Comparison of ENCODE assay signal across 16 cellular contexts in the genomic region with DNA sequence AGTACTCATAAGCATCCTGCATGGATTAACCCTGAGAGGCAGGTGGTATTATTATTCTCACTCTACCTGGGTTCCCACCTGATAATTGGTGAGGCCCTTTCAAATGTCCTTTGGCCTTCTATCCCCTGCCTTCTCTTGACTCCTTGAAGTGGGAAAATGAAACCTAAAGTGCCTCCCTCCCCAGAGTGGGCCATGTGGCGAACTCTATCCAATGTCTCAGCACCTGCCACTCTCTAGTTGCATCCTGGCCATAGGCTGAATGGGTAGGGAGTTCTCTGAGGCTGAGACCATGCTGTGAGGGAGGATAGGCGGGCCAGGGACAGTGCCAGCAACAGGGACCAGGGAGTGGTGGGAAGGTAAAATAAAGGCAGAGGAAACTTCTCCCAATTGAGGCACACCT. TPM values are rescaled to one million over a fixed set of nuclear protein-coding genes. Genes with fewer than 3 reads are reported as not detected.
DNase-seq lines count a peak whose midpoint lies in the region; ATAC-seq and TF ChIP-seq lines count a peak whose summit lies in the region.
"Had no signal": no experiment of that assay in that cellular context is flagged by ENCODE, and none has a peak within 500 bp of the region (broad histone marks: within the 10 kb centered on the region; RNA-seq: fewer than 3 reads in every experiment).

No MANE protein-coding gene starts in this region.

- H3K9ac ChIP-seq in PC-3 (ENCODE audit: low read length) (peak overlapping the region; percentile 30; the same call in 1 of the 2 replicates), mucosa of stomach (ENCODE audit: low read length) (peak overlapping the region; percentile 94)

- intact Hi-C loops in PC-3 (cut with micrococcal nuclease) = no loop called here
- intact Hi-C loops in gastrocnemius medialis (cut with DNase I; ENCODE audit: low total_unique reads) = no loop called here

- no TSS peak for BruUV-seq in PC-3 (replicated peaks; lab: Mats Ljungman, UMichigan)

- peak overlapping the region; percentile 80 for H3K4me2 ChIP-seq in PC-3 (ENCODE audit: low read length)

- H4K20me1 ChIP-seq in PC-3 (ENCODE audit: low read length) = no peaks in the 10 kb centered on the region

- no peaks in the 10 kb centered on the region for H3F3A ChIP-seq in PC-3 (ENCODE audit: low read length, unreplicated experiment)

- H2AFZ ChIP-seq in PC-3 (ENCODE audit: low read length) = no peak overlapping the region

- no peak overlapping the region for H3K4me3 ChIP-seq in PC-3 (ENCODE audit: low read length)
- no peak overlapping the region for H3K4me3 ChIP-seq in mucosa of stomach (ENCODE audit: low read length)
- H3K4me3 ChIP-seq in gastrocnemius medialis = no peak overlapping the region
- no peak overlapping the region for H3K4me3 ChIP-seq in right atrium auricular region
- H3K4me3 ChIP-seq: K562 had no signal

- peak overlapping the region; percentile 99 for H3K27ac ChIP-seq in PC-3 (ENCODE audit: low read length)
- H3K27ac ChIP-seq in gastrocnemius medialis = no peak overlapping the region
- no peak overlapping the region for H3K27ac ChIP-seq in right atrium auricular region
- H3K27ac ChIP-seq: brain microvascular endothelial cell had no signal

- DNase-seq in COR-L47 (lab: John Stamatoyannopoulos, UW) = peak; percentile 56
- DNase-seq in NCI-H187 treated with DMSO at 0.1 percent for 48 hours (lab: John Stamatoyannopoulos, UW) = peak; percentile 90
- no peak for DNase-seq in PC-3
- DNase-seq in gastrocnemius medialis = no peak
- DNase-seq in right atrium auricular region (ENCODE audit: low spot score) = no peak
- no peak for DNase-seq in NCI-H128 (lab: John Stamatoyannopoulos, UW; ENCODE audit: unreplicated experiment)
- DNase-seq: activated CD4-positive, alpha-beta T cell treated with anti-CD3 and anti-CD28 coated beads for 1 hour; activated CD8-positive, alpha-beta memory T cell treated with anti-CD3 and anti-CD28 coated beads, Interleukin-2, amount 50 U/mL, for 48 hours; activated naive CD4-positive, alpha-beta T cell treated with anti-CD3 and anti-CD28 coated beads for 36 hours; brain microvascular endothelial cell; left cardiac atrium; naive B cell; stimulated activated naive B cell treated with anti-CD40 and anti-IgM and Interleukin-4, amounts not matched to agents 10 μg/mL and 1 μg/mL and 100 μg/mL, for 72 hours had no signal

- H3K79me2 ChIP-seq in PC-3 (ENCODE audit: low read length) = no peaks in the 10 kb centered on the region

- no peak for TF ChIP-seq CTCF in PC-3 (conservative IDR thresholded peaks at IDR 0.05; ENCODE audit: low read depth, low read length)
- TF ChIP-seq CTCF in gastrocnemius medialis (IDR thresholded peaks at IDR 0.05 in 4 of 5, conservative IDR thresholded peaks at IDR 0.05 in 1 of 5) = no peak
- no peak for TF ChIP-seq CTCF in right atrium auricular region (IDR thresholded peaks at IDR 0.05)

- H3K27me3 ChIP-seq in PC-3 (ENCODE audit: low read length) (no peaks in the 10 kb centered on the region), mucosa of stomach (ENCODE audit: control insufficient read depth, insufficient read depth, low read length) (peaks cover 3% of the 10 kb centered on the region), gastrocnemius medialis (no peaks in the 10 kb centered on the region), right atrium auricular region (no peaks in the 10 kb centered on the region)
- H3K27me3 ChIP-seq: brain microvascular endothelial cell had no signal

- CTCF ChIA-PET in PC-3 (lab: Charles Lee) = interaction anchor here (0.6 to 1.8 kb wide), 2 partner anchors 11 to 349 kb away, joined by 5 to 6 read pairs; no protein-coding TSS in a partner anchor

- ATAC-seq in PC-3 (no peak), gastrocnemius medialis (no peak), GM21360 (IDR thresholded peaks at IDR 0.05; ENCODE audit: unreplicated experiment) (no peak)
- ATAC-seq: K562; left cardiac atrium; stimulated activated naive B cell treated with anti-CD40 and anti-IgM and Interleukin-4, amounts not matched to agents 10 μg/mL and 1 μg/mL and 100 μg/mL, for 72 hours had no signal

- in situ Hi-C loops in gastrocnemius medialis (cut with MboI; ENCODE audit: low sequenced_read_pairs in 4 of 4) = no loop called here

- H3K4me1 ChIP-seq in PC-3 (ENCODE audit: insufficient read depth, low read length) (peaks cover 34% of the 10 kb centered on the region), mucosa of stomach (ENCODE audit: control insufficient read depth, insufficient read depth, low read length) (peaks cover 88% of the 10 kb centered on the region), gastrocnemius medialis (no peaks in the 10 kb centered on the region), right atrium auricular region (no peaks in the 10 kb centered on the region)

- no peak for TF ChIP-seq POLR2A in gastrocnemius medialis (IDR thresholded peaks at IDR 0.05)

- H3K36me3 ChIP-seq in PC-3 (ENCODE audit: low read depth, low read length) (no peaks in the 10 kb centered on the region), mucosa of stomach (ENCODE audit: control insufficient read depth, insufficient read depth, low read length) (no peaks in the 10 kb centered on the region), gastrocnemius medialis (no peaks in the 10 kb centered on the region), right atrium auricular region (no peaks in the 10 kb centered on the region)
- H3K36me3 ChIP-seq: brain microvascular endothelial cell had no signal

- H3K9me2 ChIP-seq in PC-3 (replicated peaks; ENCODE audit: low read length) = no peaks in the 10 kb centered on the region

- no peaks in the 10 kb centered on the region for H3K9me3 ChIP-seq in PC-3 (ENCODE audit: low read length)
- no peaks in the 10 kb centered on the region for H3K9me3 ChIP-seq in mucosa of stomach (ENCODE audit: control insufficient read depth, low read length)
- no peaks in the 10 kb centered on the region for H3K9me3 ChIP-seq in gastrocnemius medialis
- H3K9me3 ChIP-seq in right atrium auricular region = no peaks in the 10 kb centered on the region

- POLR2A ChIA-PET in PC-3 (lab: Charles Lee; ENCODE audit: unreplicated experiment) = interaction anchor here (0.8 kb wide), 1 partner anchor 11 kb away, joined by 3 read pairs; no protein-coding TSS in a partner anchor

RNA-seq across cellular contexts. Expression of a gene that starts 35.3 kb away (rescaled TPM):
- 399 and 460 TPM in 2 replicates for total RNA-seq in PC-3 (2014; rRNA removed)
- total RNA-seq in gastrocnemius medialis = 1 to 10 TPM in 1 of 4 donors, under 1 TPM in 2, not detected in 1; 0.10 to 3.8 (median 0.73) TPM
- 1 to 10 TPM in 1 of 2 donors, not detected in 1; 1.7 TPM for total RNA-seq in right atrium auricular region

Comparison
In these comparisons a context has a peak if more than half of its experiments do, and no peak if none do; other contexts are left out.
1. DNase-seq: peak in COR-L47 (single experiment) and NCI-H187 treated with DMSO at 0.1 percent for 48 hours (single experiment); none in PC-3 (single experiment), gastrocnemius medialis (0 of 2), right atrium auricular region (single experiment) and NCI-H128 (single experiment).
2. RNA of a gene that starts 35.3 kb away (total RNA-seq): 399 to 460 TPM in PC-3; 1.7 TPM in right atrium auricular region and 0.10 to 3.8 TPM in gastrocnemius medialis; every median in the first group is over 10 times any median in the second.